ENCODE assay signal across 8 cellular contexts in the genomic region with DNA sequence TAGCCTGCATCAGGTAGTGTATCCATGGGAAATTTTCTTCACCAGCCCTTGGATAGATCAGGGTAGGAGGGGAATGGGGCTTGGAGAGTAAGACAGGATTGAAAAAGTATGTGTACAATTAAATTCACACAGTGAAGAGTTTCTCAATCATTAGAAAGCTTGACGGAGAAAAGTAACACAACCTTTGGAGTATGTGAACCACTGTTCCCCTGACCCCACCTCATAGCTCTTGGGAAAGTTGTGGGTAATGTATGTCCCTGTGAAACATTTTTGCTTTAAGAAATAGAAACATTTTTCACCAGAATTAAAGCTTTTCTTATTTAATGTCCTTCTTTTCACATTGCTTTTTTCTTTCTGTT. TPM values are rescaled to one million over a fixed set of nuclear protein-coding genes. Genes with fewer than 3 reads are reported as not detected.
DNase-seq lines count a peak whose midpoint lies in the region; ATAC-seq and TF ChIP-seq lines count a peak whose summit lies in the region.

No MANE protein-coding gene starts in this region.

- no peaks in the 10 kb centered on the region for H3K27me3 Mint-ChIP-seq in activated naive CD8-positive, alpha-beta T cell treated with anti-CD3 and anti-CD28 coated beads for 36 hours
- H3K27me3 Mint-ChIP-seq in natural killer cell (ENCODE audit: low read depth in 2 of 2): no peaks in the 10 kb centered on the region

- intact Hi-C loops in natural killer cell (cut with micrococcal nuclease): no loop called here

- H3K27ac Mint-ChIP-seq in activated naive CD8-positive, alpha-beta T cell treated with anti-CD3 and anti-CD28 coated beads for 36 hours: peak overlapping the region; percentile 97
- peak overlapping the region; percentile 87 to 92 for H3K27ac Mint-ChIP-seq in natural killer cell

- no peak for TF ChIP-seq CTCF in natural killer cell (IDR thresholded peaks at IDR 0.05)

- DNase-seq in activated naive CD8-positive, alpha-beta T cell treated with anti-CD3 and anti-CD28 coated beads for 36 hours: no peak
- DNase-seq in natural killer cell: no peak
- DNase-seq in H4 (ENCODE audit: low spot score): no peak
- DNase-seq in SHP77 (lab: John Stamatoyannopoulos, UW): no peak
- no peak for DNase-seq in NCI-H2081 treated with DMSO at 0.1 percent for 48 hours (lab: John Stamatoyannopoulos, UW)
- no peak for DNase-seq in SKM-1 treated with dmso at 0.1 percent for 144 hours (lab: John Stamatoyannopoulos, UW; ENCODE audit: unreplicated experiment)

- H3K4me1 Mint-ChIP-seq in activated naive CD8-positive, alpha-beta T cell treated with anti-CD3 and anti-CD28 coated beads for 36 hours: peaks cover 43% of the 10 kb centered on the region
- peaks cover 49 to 54% of the 10 kb centered on the region in 2 donors for H3K4me1 Mint-ChIP-seq in natural killer cell

- peaks cover 13% of the 10 kb centered on the region for H3K9me3 Mint-ChIP-seq in activated naive CD8-positive, alpha-beta T cell treated with anti-CD3 and anti-CD28 coated beads for 36 hours
- no peaks in the 10 kb centered on the region for H3K9me3 Mint-ChIP-seq in natural killer cell

- ATAC-seq in GM18519 (IDR thresholded peaks at IDR 0.05; ENCODE audit: low FRiP score, unreplicated experiment): peak; percentile 22
- ATAC-seq in HG02610 (IDR thresholded peaks at IDR 0.05; ENCODE audit: unreplicated experiment): peak; percentile 23
- peak; percentile 14 to 26 (median 22) for ATAC-seq in natural killer cell

- peaks cover 44% of the 10 kb centered on the region for H3K36me3 Mint-ChIP-seq in activated naive CD8-positive, alpha-beta T cell treated with anti-CD3 and anti-CD28 coated beads for 36 hours
- peaks cover 15% of the 10 kb centered on the region for H3K36me3 Mint-ChIP-seq in natural killer cell

- H3K4me3 Mint-ChIP-seq in activated naive CD8-positive, alpha-beta T cell treated with anti-CD3 and anti-CD28 coated beads for 36 hours: peak overlapping the region; percentile 96
- peak overlapping the region; percentile 92 for H3K4me3 Mint-ChIP-seq in natural killer cell

RNA-seq across cellular contexts. Expression of a gene that starts 0.3 kb away (rescaled TPM):
- total RNA-seq in activated naive CD8-positive, alpha-beta T cell treated with anti-CD3 and anti-CD28 coated beads for 36 hours: 10 to 100 TPM; 38.9 to 40.1 TPM
- total RNA-seq in natural killer cell: 100 to 1,000 TPM in 1 of 3 donors, 10 to 100 TPM in 2; 89.3 to 117 (median 93.8) TPM
- total RNA-seq in H4 (2014; rRNA removed; shearing (Covaris generic)): 14.2 and 28.6 TPM in 2 replicates

RNA-seq across cellular contexts. Expression of a gene that starts 9.9 kb away (rescaled TPM):
- 10 to 100 TPM; 16.9 to 17.6 TPM for total RNA-seq in activated naive CD8-positive, alpha-beta T cell treated with anti-CD3 and anti-CD28 coated beads for 36 hours
- total RNA-seq in natural killer cell: 100 to 1,000 TPM in 2 of 3 donors, 10 to 100 TPM in 1; 54.7 to 113 (median 110) TPM
- 80.6 and 105 TPM in 2 replicates for total RNA-seq in H4 (2014; rRNA removed; shearing (Covaris generic))

RNA-seq across cellular contexts. Expression of a gene that starts 12.3 kb away (rescaled TPM):
- not detected for total RNA-seq in activated naive CD8-positive, alpha-beta T cell treated with anti-CD3 and anti-CD28 coated beads for 36 hours
- total RNA-seq in natural killer cell: 1 to 10 TPM; 1.1 to 1.6 (median 1.3) TPM
- not detected in 2 replicates for total RNA-seq in H4 (2014; rRNA removed; shearing (Covaris generic))
